In the genomic region with DNA sequence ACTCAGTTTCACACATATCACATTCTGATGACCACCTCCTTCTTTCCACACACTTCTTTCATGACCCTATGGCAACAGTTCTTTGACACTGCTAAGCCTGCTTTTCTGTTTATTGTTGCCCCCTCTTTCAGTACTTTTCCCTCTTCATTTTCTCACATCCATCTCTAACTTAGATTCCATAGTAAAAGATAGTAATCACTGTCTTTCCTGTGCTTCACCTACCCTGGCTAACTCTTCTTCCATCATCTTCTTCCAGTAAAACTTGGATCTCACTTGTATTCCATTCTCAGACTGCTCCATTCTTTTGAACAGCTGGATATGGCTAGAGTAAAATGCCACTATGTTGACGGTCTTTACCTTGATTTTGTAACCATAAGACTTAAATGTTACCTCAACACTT, we compare ENCODE assay signal across 27 cellular contexts.
"Had no signal": no experiment of that assay in that cellular context is flagged by ENCODE, and none has a peak within 500 bp of the region (broad histone marks: within the 10 kb centered on the region; RNA-seq: fewer than 3 reads in every experiment).

No MANE protein-coding gene starts in this region.

- H3K4me1 ChIP-seq: pancreas, prostate gland, upper lobe of right lung had no signal

- H3K27me3 ChIP-seq: pancreas, suprapubic skin, tibial artery, upper lobe of right lung had no signal

- H3K36me3 ChIP-seq: left ventricle myocardium inferior, pancreas, prostate gland, suprapubic skin, thoracic aorta, tibial artery, upper lobe of right lung had no signal

- DNase-seq: hypothalamus; islet precursor cell; left ventricle myocardium inferior; mesendoderm; naive thymus-derived CD4-positive, alpha-beta T cell; nucleus accumbens; pancreas; posterior cingulate gyrus; retina; right cardiac atrium; stimulated activated CD4-positive, alpha-beta T cell treated with anti-CD3 and anti-CD28 coated beads, Interleukin-12 subunit alpha, Interleukin-12 subunit beta, amount 100 ng/mL, for 4 hours; stimulated activated CD4-positive, alpha-beta T cell treated with anti-CD3 and anti-CD28 coated beads, Interleukin-15, amount 100 ng/mL, for 24 hours; stimulated activated CD4-positive, alpha-beta T cell treated with anti-CD3 and anti-CD28 coated beads, Interleukin-2, amount 100 ng/mL, for 24 hours; stimulated activated CD4-positive, alpha-beta T cell treated with anti-CD3 and anti-CD28 coated beads, Interleukin-4, amount 100 ng/mL, for 1 hour; stimulated activated naive CD4-positive, alpha-beta T cell; tibial artery; trophoblast cell; upper lobe of right lung had no signal

- H3K4me3 ChIP-seq: left ventricle myocardium inferior, lung, pancreas, prostate gland, skin epidermis, suprapubic skin, thoracic aorta, tibial artery, upper lobe of right lung had no signal

- H3K9me3 Mint-ChIP-seq: stimulated activated naive CD8-positive, alpha-beta T cell treated with anti-CD3 and anti-CD28 coated beads, Interleukin-15, Interleukin-2, amounts not matched to agents 100 ng/mL and 50 ng/mL, for 24 hours had no signal

- H3K27ac Mint-ChIP-seq: mesothelial cell of epicardium; naive thymus-derived CD4-positive, alpha-beta T cell; natural killer cell treated with Interleukin-12 subunit alpha and Interleukin-12 subunit beta and Interleukin-15 and Interleukin-18, amount 100 ng/mL, for 72 hours; stimulated activated naive CD8-positive, alpha-beta T cell treated with anti-CD3 and anti-CD28 coated beads, Interleukin-15, Interleukin-2, amounts not matched to agents 100 ng/mL and 50 ng/mL, for 24 hours had no signal

- H3K36me3 Mint-ChIP-seq: naive thymus-derived CD4-positive, alpha-beta T cell; natural killer cell treated with Interleukin-12 subunit alpha and Interleukin-12 subunit beta and Interleukin-15 and Interleukin-18, amount 100 ng/mL, for 72 hours had no signal

- H3K4me3 Mint-ChIP-seq: mesothelial cell of epicardium; naive thymus-derived CD4-positive, alpha-beta T cell; natural killer cell treated with Interleukin-12 subunit alpha and Interleukin-12 subunit beta and Interleukin-15 and Interleukin-18, amount 100 ng/mL, for 72 hours; stimulated activated naive CD8-positive, alpha-beta T cell treated with anti-CD3 and anti-CD28 coated beads, Interleukin-15, Interleukin-2, amounts not matched to agents 100 ng/mL and 50 ng/mL, for 24 hours had no signal

- H3K27ac ChIP-seq: pancreas, prostate gland, skin epidermis, upper lobe of right lung had no signal

- ATAC-seq: naive thymus-derived CD4-positive, alpha-beta T cell; natural killer cell treated with Interleukin-12 subunit alpha and Interleukin-12 subunit beta and Interleukin-15 and Interleukin-18, amount 100 ng/mL, for 72 hours; pancreas; right cardiac atrium; sciatic nerve; upper lobe of right lung had no signal

- H3K9me3 ChIP-seq: prostate gland, suprapubic skin, thoracic aorta, tibial artery, upper lobe of right lung had no signal

- H3K4me1 Mint-ChIP-seq: naive thymus-derived CD4-positive, alpha-beta T cell had no signal
